ENCODE assay signal across 8 cellular contexts in genomic region chr11:47642099-47642855, GRCh38. TPM values are rescaled to one million over a fixed set of nuclear protein-coding genes. Genes with fewer than 3 reads are reported as not detected.
A peak's percentile ranks its signal among the peaks of the same experiment; 100 is the strongest.
DNase-seq lines count a peak whose midpoint lies in the region; ATAC-seq lines count a peak whose summit lies in the region.

TSS of gene MTCH2 (minus strand) at chr11:47642559. CDS start at chr11:47642465, 94 bp downstream.

- H3K36me3 Mint-ChIP-seq in CD8-positive, alpha-beta memory T cell: peaks cover 4 to 26% (median 9%) of the 10 kb centered on the region in 3 donors

- ATAC-seq in GM19468 (IDR thresholded peaks at IDR 0.05; ENCODE audit: extremely low read depth, unreplicated experiment): peak; percentile 79

- H3K27ac Mint-ChIP-seq in CD8-positive, alpha-beta memory T cell: peak within 1 kb of the TSS; percentile 76 to 99 (median 95)

- DNase-seq in CD8-positive, alpha-beta memory T cell: peak; percentile 94 to 97 (median 96)
- DNase-seq in HS-5 (ENCODE audit: low read depth) (peak; percentile 89), NK-92 (lab: John Stamatoyannopoulos, UW; ENCODE audit: unreplicated experiment) (peak; percentile 79), medulla oblongata (ENCODE audit: extremely low spot score) (peak; percentile 99)
- peak; percentile 96 for DNase-seq in activated CD8-positive, alpha-beta memory T cell treated with anti-CD3 and anti-CD28 coated beads for 24 hours
- peak; percentile 96 for DNase-seq in effector CD8-positive, alpha-beta T cell (lab: John Stamatoyannopoulos, UW)
- DNase-seq in stimulated activated CD8-positive, alpha-beta memory T cell treated with anti-CD3 and anti-CD28 coated beads, Interleukin-12 subunit alpha, Interleukin-12 subunit beta, amount 100 ng/mL, for 1 hour (ENCODE audit: low read depth): peak; percentile 92

- H3K27me3 ChIP-seq in CD8-positive, alpha-beta memory T cell (ENCODE audit: insufficient read depth, low read length, poor library complexity, severe bottlenecking): no peaks in the 10 kb centered on the region

- H3K4me3 ChIP-seq in CD8-positive, alpha-beta memory T cell (ENCODE audit: low read length): peak within 1 kb of the TSS; percentile 83

- H3K4me3 Mint-ChIP-seq in CD8-positive, alpha-beta memory T cell: peak within 1 kb of the TSS; percentile 87 to 98 (median 94)

- peak within 1 kb of the TSS; percentile 91 for H3K27ac ChIP-seq in CD8-positive, alpha-beta memory T cell (ENCODE audit: low read depth, low read length)

- no peaks in the 10 kb centered on the region for H3K27me3 Mint-ChIP-seq in CD8-positive, alpha-beta memory T cell

- CTCF ChIA-PET in CD8-positive, alpha-beta memory T cell (lab: Charles Lee): interaction anchor here (0.8 kb wide), 1 partner anchor 10 kb away, joined by 3 read pairs; no protein-coding TSS in a partner anchor

- POLR2A ChIA-PET in CD8-positive, alpha-beta memory T cell (lab: Charles Lee): interaction anchor here (1.0 kb wide), 1 partner anchor 91 kb away, joined by 4 read pairs; no protein-coding TSS in a partner anchor

- H3K4me1 Mint-ChIP-seq in CD8-positive, alpha-beta memory T cell: peaks cover 18 to 34% (median 32%) of the 10 kb centered on the region in 3 donors

- H3K9me3 Mint-ChIP-seq in CD8-positive, alpha-beta memory T cell: no peaks in the 10 kb centered on the region

- peaks cover 14% of the 10 kb centered on the region for H3K4me1 ChIP-seq in CD8-positive, alpha-beta memory T cell (ENCODE audit: insufficient read depth, low read length)

- no peaks in the 10 kb centered on the region for H3K9me3 ChIP-seq in CD8-positive, alpha-beta memory T cell (ENCODE audit: low read length)

- peaks cover 3% of the 10 kb centered on the region for H3K36me3 ChIP-seq in CD8-positive, alpha-beta memory T cell (ENCODE audit: insufficient read depth, low read length)

RNA-seq across cellular contexts. Expression of gene MTCH2, which starts in this region (rescaled TPM):
- total RNA-seq in CD8-positive, alpha-beta memory T cell: 100 to 1,000 TPM; 124 to 131 TPM
- 63.7 TPM for polyA plus RNA-seq in CD8-positive, alpha-beta memory T cell

Comparison
In these comparisons a context has a peak if more than half of its experiments do, and no peak if none do; other contexts are left out.
1. Peak in every context shown above with its lines: DNase-seq, ATAC-seq, H3K4me3 ChIP-seq and H3K27ac ChIP-seq.